1 cellular context compared by ENCODE assay signal in the genomic region with DNA sequence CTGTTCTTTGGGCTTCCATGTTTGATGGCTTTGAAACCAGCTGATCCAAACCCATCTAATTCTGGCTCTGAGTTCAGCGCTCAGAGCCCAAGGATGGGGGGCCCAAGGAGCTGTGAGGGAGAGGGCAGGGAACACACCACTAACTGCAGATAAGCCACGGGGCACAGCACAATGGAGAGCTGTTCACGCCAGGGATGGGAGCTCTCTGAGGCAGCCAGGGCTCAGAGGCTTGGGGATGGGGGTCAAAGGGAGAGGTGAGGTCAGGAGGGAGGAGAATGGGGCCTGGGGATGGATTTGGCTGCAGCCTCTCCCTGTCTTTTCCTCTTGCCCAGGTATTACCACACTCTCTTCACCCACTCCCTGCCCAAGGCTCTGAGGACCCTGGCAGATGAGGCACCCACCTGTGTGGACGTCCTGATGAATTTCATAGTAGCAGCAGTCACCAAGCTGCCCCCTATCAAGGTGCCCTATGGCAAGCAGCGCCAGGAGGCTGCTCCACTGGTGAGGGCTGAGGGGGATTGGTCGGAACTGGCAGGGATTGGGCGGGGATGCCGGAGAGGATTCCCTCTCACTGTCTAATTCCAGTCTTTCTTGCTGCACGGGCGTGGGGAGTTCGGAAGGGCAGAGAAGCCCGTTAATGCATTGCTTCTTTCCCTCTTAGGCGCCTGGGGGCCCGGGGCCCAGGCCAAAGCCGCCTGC.
TF ChIP-seq lines count a peak whose summit lies in the region.

No MANE protein-coding gene starts in this region.

TF ChIP-seq in endothelial cell of umbilical vein, 7 proteins besides CTCF, POLR2A, EP300 and RAD21:
- no peak for TF ChIP-seq EZH2 (IDR thresholded peaks at IDR 0.05; ENCODE audit: borderline replicate concordance, low read depth, low read length, severe bottlenecking)
- TF ChIP-seq GATA2 (IDR thresholded peaks at IDR 0.05; ENCODE audit: insufficient read depth, insufficient read length, low read depth, low read length), result no peak
- TF ChIP-seq MYC (IDR thresholded peaks at IDR 0.05; ENCODE audit: low read depth, low read length), result no peak
- no peak for TF ChIP-seq FOS (IDR thresholded peaks at IDR 0.05; ENCODE audit: borderline replicate concordance, insufficient read depth, low read length)
- TF ChIP-seq MAX (IDR thresholded peaks at IDR 0.05; ENCODE audit: insufficient read depth, insufficient read length), result no peak
- TF ChIP-seq JUN (IDR thresholded peaks at IDR 0.05; ENCODE audit: borderline replicate concordance, insufficient read depth, insufficient read length, low read depth), result no peak
- no peak for TF ChIP-seq POLR2AphosphoS5 (IDR thresholded peaks at IDR 0.05; ENCODE audit: insufficient read depth, low read depth, low read length)
